In the genomic region with DNA sequence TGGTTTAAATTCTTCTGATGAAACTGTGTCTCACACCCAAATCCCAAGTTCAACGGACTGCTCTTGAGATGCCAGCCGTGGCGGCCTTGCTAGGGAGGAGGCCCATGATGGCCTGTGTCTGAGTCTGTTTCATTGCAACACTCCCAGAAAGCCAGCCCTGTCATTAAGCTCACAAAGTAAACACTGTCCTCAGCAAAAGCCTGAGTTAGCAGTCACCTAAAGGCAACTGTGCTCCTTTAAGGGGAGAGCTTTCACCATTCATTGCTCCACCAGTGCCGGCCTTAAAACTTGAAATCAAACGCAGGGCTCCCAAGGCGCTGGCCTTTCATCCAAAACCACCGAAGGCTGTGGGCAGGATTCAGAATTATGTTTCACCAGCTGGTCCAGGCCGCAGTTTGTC, we compare ENCODE assay signal across 13 cellular contexts. TPM values are rescaled to one million over a fixed set of nuclear protein-coding genes. Genes with fewer than 3 reads are reported as not detected.
DNase-seq lines count a peak whose midpoint lies in the region; ATAC-seq and TF ChIP-seq lines count a peak whose summit lies in the region.
"Had no signal": no experiment of that assay in that cellular context is flagged by ENCODE, and none has a peak within 500 bp of the region (broad histone marks: within the 10 kb centered on the region; RNA-seq: fewer than 3 reads in every experiment).

No MANE protein-coding gene starts in this region.

- H3K27ac ChIP-seq in gastrocnemius medialis: peak overlapping the region; percentile 46 to 64 (median 54)

- ATAC-seq in left colon (peak; percentile 95), gastrocnemius medialis (peak; percentile 72 to 82), GM21576 (IDR thresholded peaks at IDR 0.05; ENCODE audit: unreplicated experiment) (no peak)

- no peak overlapping the region for H3K4me3 ChIP-seq in gastrocnemius medialis

- TF ChIP-seq CTCF in gastrocnemius medialis (IDR thresholded peaks at IDR 0.05 in 4 of 5, conservative IDR thresholded peaks at IDR 0.05 in 1 of 5): no peak

- intact Hi-C loops in left colon (cut with DNase I, micrococcal nuclease): no loop called here
- intact Hi-C loops in gastrocnemius medialis (cut with DNase I; ENCODE audit: low total_unique reads): no loop called here

- TF ChIP-seq POLR2A in gastrocnemius medialis (IDR thresholded peaks at IDR 0.05): no peak

- H3K9me3 ChIP-seq in gastrocnemius medialis: no peaks in the 10 kb centered on the region

- no peaks in the 10 kb centered on the region for H3K27me3 ChIP-seq in gastrocnemius medialis

- in situ Hi-C loops in gastrocnemius medialis (cut with MboI; ENCODE audit: low sequenced_read_pairs in 4 of 4): no loop called here

- H3K4me1 ChIP-seq in gastrocnemius medialis: peaks cover 10 to 16% of the 10 kb centered on the region in 2 donors

- H3K36me3 ChIP-seq in gastrocnemius medialis: no peaks in the 10 kb centered on the region

- peak; percentile 68 for DNase-seq in LHCN-M2 (ENCODE audit: low read depth)
- peak; percentile 59 for DNase-seq in SW480 (ENCODE audit: low spot score)
- peak; percentile 55 to 71 for DNase-seq in left colon
- peak in 1 of 2 donors; percentile 31 for DNase-seq in gastrocnemius medialis
- DNase-seq in T-helper 9 cell: no peak
- no peak for DNase-seq in dermis blood vessel endothelial cell
- DNase-seq: activated CD4-positive, alpha-beta memory T cell treated with anti-CD3 and anti-CD28 coated beads for 36 hours; cerebellar nuclear complex; NCI-H187 treated with DMSO at 0.1 percent for 48 hours; OCI-M1; posterior cingulate gyrus; T-helper 2 cell had no signal

RNA-seq across cellular contexts. Expression of a gene that starts 42.5 kb away (rescaled TPM):
- total RNA-seq in LHCN-M2 (2014; rRNA removed) (162 and 204 TPM in 2 replicates), left colon (100 to 1,000 TPM; 283 to 395 TPM), gastrocnemius medialis (100 to 1,000 TPM; 230 to 419 (median 317) TPM), dermis blood vessel endothelial cell (126 and 143 TPM in 2 replicates)
- 57.4 TPM for polyA plus RNA-seq in LHCN-M2 (2012)

Comparison
In these comparisons a context has a peak if more than half of its experiments do, and no peak if none do; other contexts are left out.
1. DNase-seq: peak in LHCN-M2 (single experiment), SW480 (single experiment) and left colon (2 of 2); none in T-helper 9 cell (single experiment) and dermis blood vessel endothelial cell (single experiment).